Comparison of ENCODE assay signal across 7 cellular contexts in genomic region chr2:214069254-214069653, GRCh38.
DNase-seq lines count a peak whose midpoint lies in the region; ATAC-seq and TF ChIP-seq lines count a peak whose summit lies in the region.

No MANE protein-coding gene starts in this region.

- H3K23ac ChIP-seq in mesenchymal stem cell (ENCODE audit: low read length in 2 of 2): no peak overlapping the region

- H4K8ac ChIP-seq in mesenchymal stem cell (ENCODE audit: low read length): no peak overlapping the region

- H3K18ac ChIP-seq in mesenchymal stem cell (ENCODE audit: low read depth in 1 of 2, low read length in 2 of 2): no peak overlapping the region

- H3K4ac ChIP-seq in mesenchymal stem cell (ENCODE audit: low read depth in 1 of 2, low read length in 2 of 2): no peak overlapping the region

- intact Hi-C loops in transverse colon (cut with DNase I; ENCODE audit: low total_unique reads): no loop called here

- no peak overlapping the region for H2BK120ac ChIP-seq in mesenchymal stem cell (ENCODE audit: low read depth, low read length)

- no peak overlapping the region for H3K4me2 ChIP-seq in mesenchymal stem cell (ENCODE audit: low read length, poor library complexity, severe bottlenecking)

- WGBS in mesenchymal stem cell: 0% methylated on average over 2 of the region's 2 CpGs
- WGBS in transverse colon (ENCODE audit: low coverage in 1 of 2), 2 donors: 30 to 46% methylated on average over 2 of the region's 2 CpGs

- H3K27me3 ChIP-seq in mesenchymal stem cell (ENCODE audit: control insufficient read depth in 1 of 2, insufficient read depth in 1 of 2, low read length in 2 of 2) (no peaks in the 10 kb centered on the region), transverse colon (no peaks in the 10 kb centered on the region)

- no peak overlapping the region for H2AK5ac ChIP-seq in mesenchymal stem cell (ENCODE audit: low read length, severe bottlenecking)

- H4K91ac ChIP-seq in mesenchymal stem cell (ENCODE audit: low read length): no peak overlapping the region

- ATAC-seq in GM18517 (IDR thresholded peaks at IDR 0.05; ENCODE audit: unreplicated experiment) (peak; percentile 59), HG03280 (IDR thresholded peaks at IDR 0.05; ENCODE audit: unreplicated experiment) (peak; percentile 52), GM21367 (IDR thresholded peaks at IDR 0.05; ENCODE audit: unreplicated experiment) (no peak)
- ATAC-seq in activated T-helper 17 cell treated with anti-CD3 and anti-CD28 coated beads, Interleukin-2, amount 50 U/mL, for 72 hours (replicated peaks): peak; percentile 81

- no peak overlapping the region for H3K4me3 Mint-ChIP-seq in activated T-helper 17 cell treated with anti-CD3 and anti-CD28 coated beads, Interleukin-2, amount 50 U/mL, for 72 hours

- no peak overlapping the region for H2BK12ac ChIP-seq in mesenchymal stem cell (ENCODE audit: low read length in 2 of 2)

- H3K14ac ChIP-seq in mesenchymal stem cell (ENCODE audit: low read length in 2 of 2): no peak overlapping the region

- no peaks in the 10 kb centered on the region for H3K36me3 Mint-ChIP-seq in activated T-helper 17 cell treated with anti-CD3 and anti-CD28 coated beads, Interleukin-2, amount 50 U/mL, for 72 hours (ENCODE audit: low read depth)

- no peaks in the 10 kb centered on the region for H3K79me1 ChIP-seq in mesenchymal stem cell (replicated peaks; ENCODE audit: low read length, poor library complexity, severe bottlenecking)

- H2BK15ac ChIP-seq in mesenchymal stem cell (ENCODE audit: low read depth, poor library complexity, severe bottlenecking): no peak overlapping the region

- DNase-seq in mesenchymal stem cell (peak; percentile 95), transverse colon (no peak), GM20000 (ENCODE audit: low spot score) (no peak)

- TF ChIP-seq CTCF in transverse colon (IDR thresholded peaks at IDR 0.05): no peak
- TF ChIP-seq CTCF in GM20000 (IDR thresholded peaks at IDR 0.05; ENCODE audit: extremely low read depth, missing control alignments): no peak

- no peak for TF ChIP-seq POLR2A in transverse colon (IDR thresholded peaks at IDR 0.05)

- H3K9ac ChIP-seq in mesenchymal stem cell (ENCODE audit: low read length): peak overlapping the region; percentile 92

- no peaks in the 10 kb centered on the region for H3K4me1 ChIP-seq in mesenchymal stem cell (ENCODE audit: control insufficient read depth, insufficient read depth, low read depth, low read length)
- peaks cover 0 to 5% (median 0%) of the 10 kb centered on the region in 4 donors for H3K4me1 ChIP-seq in transverse colon

- H3K27ac ChIP-seq in mesenchymal stem cell (ENCODE audit: low read length, poor library complexity, severe bottlenecking) (no peak overlapping the region), transverse colon (peak overlapping the region in 2 of 4 donors; percentile 20 to 26)

- in situ Hi-C loops in transverse colon (cut with MboI; ENCODE audit: low pct_ligation_motif_present in 1 of 4, low pct_unique_long_range_greater_than_20kb in 1 of 4, low sequenced_read_pairs in 3 of 4): no loop called here

- H3K27me3 Mint-ChIP-seq in activated T-helper 17 cell treated with anti-CD3 and anti-CD28 coated beads, Interleukin-2, amount 50 U/mL, for 72 hours: no peaks in the 10 kb centered on the region

- H3K9me3 Mint-ChIP-seq in activated T-helper 17 cell treated with anti-CD3 and anti-CD28 coated beads, Interleukin-2, amount 50 U/mL, for 72 hours: no peaks in the 10 kb centered on the region

- no peaks in the 10 kb centered on the region for H3K4me1 Mint-ChIP-seq in activated T-helper 17 cell treated with anti-CD3 and anti-CD28 coated beads, Interleukin-2, amount 50 U/mL, for 72 hours

- no peaks in the 10 kb centered on the region for H3K9me3 ChIP-seq in mesenchymal stem cell (ENCODE audit: control insufficient read depth, low read length)
- H3K9me3 ChIP-seq in transverse colon: no peaks in the 10 kb centered on the region

- no peaks in the 10 kb centered on the region for H3K36me3 ChIP-seq in mesenchymal stem cell (ENCODE audit: control insufficient read depth in 1 of 2, insufficient read depth in 2 of 2, low read depth in 1 of 2, low read length in 2 of 2)
- H3K36me3 ChIP-seq in transverse colon: no peaks in the 10 kb centered on the region

- H2AFZ ChIP-seq in mesenchymal stem cell (ENCODE audit: low read depth, low read length): no peak overlapping the region

- H2BK5ac ChIP-seq in mesenchymal stem cell (ENCODE audit: low read depth, low read length, poor library complexity, severe bottlenecking): no peak overlapping the region

- H3K4me3 ChIP-seq in mesenchymal stem cell (ENCODE audit: insufficient read depth in 1 of 2, low read depth in 1 of 2, low read length in 2 of 2) (peak overlapping the region in 1 of 2 experiments; percentile 70), transverse colon (no peak overlapping the region)

- no peak overlapping the region for H3K27ac Mint-ChIP-seq in activated T-helper 17 cell treated with anti-CD3 and anti-CD28 coated beads, Interleukin-2, amount 50 U/mL, for 72 hours

- TF ChIP-seq EP300 in transverse colon (IDR thresholded peaks at IDR 0.05; ENCODE audit: low read depth): no peak
